ENCODE assay signal across 8 cellular contexts in genomic region chr16:30409125-30410060, GRCh38. TPM values are rescaled to one million over a fixed set of nuclear protein-coding genes. Genes with fewer than 3 reads are reported as not detected.
A peak's percentile ranks its signal among the peaks of the same experiment; 100 is the strongest.
DNase-seq lines count a peak whose midpoint lies in the region; ATAC-seq and TF ChIP-seq lines count a peak whose summit lies in the region.

No MANE protein-coding gene starts in this region.

- H3K4me1 ChIP-seq in HUES6 (ENCODE audit: control insufficient read depth, insufficient read depth, low read length) (peaks cover 12% of the 10 kb centered on the region; the same call in 1 of the 2 replicates), NT2/D1 (ENCODE audit: insufficient read depth, insufficient read length) (peaks cover 9% of the 10 kb centered on the region)

- H3K36me3 Mint-ChIP-seq in activated CD8-positive, alpha-beta memory T cell treated with anti-CD3 and anti-CD28 coated beads, Interleukin-2, amount 10 ng/mL, durations not matched to agents 7 days and 5 days, result peaks cover 12% of the 10 kb centered on the region
- peaks cover 12% of the 10 kb centered on the region for H3K36me3 Mint-ChIP-seq in effector memory CD8-positive, alpha-beta T cell (ENCODE audit: insufficient read depth)

- H3K4me3 ChIP-seq in GM12865 (ENCODE audit: low read depth, low read length) (no peak overlapping the region), HUES6 (ENCODE audit: low read depth, low read length) (peak overlapping the region; percentile 5; the same call in 1 of the 2 replicates), NT2/D1 (ENCODE audit: insufficient read length, low read depth) (peak overlapping the region; percentile 2)

- peaks cover 38% of the 10 kb centered on the region for H3K36me3 ChIP-seq in HUES6 (ENCODE audit: control insufficient read depth, insufficient read depth, low read length)
- peaks cover 56% of the 10 kb centered on the region for H3K36me3 ChIP-seq in NT2/D1 (ENCODE audit: insufficient read depth, insufficient read length, low read length)

- no peak overlapping the region for H3K27ac ChIP-seq in HUES6 (ENCODE audit: low read depth, low read length)

- peak overlapping the region; percentile 5 for H3K4me3 Mint-ChIP-seq in activated CD8-positive, alpha-beta memory T cell treated with anti-CD3 and anti-CD28 coated beads, Interleukin-2, amount 10 ng/mL, durations not matched to agents 7 days and 5 days
- H3K4me3 Mint-ChIP-seq in effector memory CD8-positive, alpha-beta T cell, result peak overlapping the region; percentile 77 to 96

- H3K9ac ChIP-seq in HUES6 (ENCODE audit: low read length), result no peak overlapping the region
- peak overlapping the region; percentile 32 for H3K9ac ChIP-seq in NT2/D1 (ENCODE audit: insufficient read length, low read depth)

- H3K9me3 ChIP-seq in HUES6 (ENCODE audit: control insufficient read depth, insufficient read depth, low read depth, low read length) (no peaks in the 10 kb centered on the region), NT2/D1 (ENCODE audit: insufficient read depth, low read length) (no peaks in the 10 kb centered on the region)

- no peaks in the 10 kb centered on the region for H3K27me3 Mint-ChIP-seq in activated CD8-positive, alpha-beta memory T cell treated with anti-CD3 and anti-CD28 coated beads, Interleukin-2, amount 10 ng/mL, durations not matched to agents 7 days and 5 days
- no peaks in the 10 kb centered on the region for H3K27me3 Mint-ChIP-seq in effector memory CD8-positive, alpha-beta T cell

- DNase-seq in GM12865 (ENCODE audit: low read depth) (peak; percentile 91), NT2/D1 (ENCODE audit: low read depth, low spot score) (peak; percentile 84), midbrain (lab: John Stamatoyannopoulos, UW) (peak; percentile 92)
- peak; percentile 94 for DNase-seq in activated CD8-positive, alpha-beta memory T cell treated with anti-CD3 and anti-CD28 coated beads, Interleukin-2, amount 10 ng/mL, durations not matched to agents 7 days and 5 days
- DNase-seq in effector memory CD8-positive, alpha-beta T cell, result peak; percentile 94 to 97 (median 96)
- DNase-seq in stimulated activated CD8-positive, alpha-beta memory T cell treated with anti-CD3 and anti-CD28 coated beads, Interleukin-15, amount 100 ng/mL, for 4 hours (ENCODE audit: low read depth in 2 of 2), result peak; percentile 78 to 87

- H3K27me3 ChIP-seq in HUES6 (ENCODE audit: control insufficient read depth, insufficient read depth, low read length) (no peaks in the 10 kb centered on the region), NT2/D1 (ENCODE audit: insufficient read depth, insufficient read length) (peaks cover 8% of the 10 kb centered on the region)

- peak overlapping the region; percentile 54 for H3K27ac Mint-ChIP-seq in activated CD8-positive, alpha-beta memory T cell treated with anti-CD3 and anti-CD28 coated beads, Interleukin-2, amount 10 ng/mL, durations not matched to agents 7 days and 5 days
- no peak overlapping the region for H3K27ac Mint-ChIP-seq in effector memory CD8-positive, alpha-beta T cell

- peak; percentile 60 for ATAC-seq in activated CD8-positive, alpha-beta memory T cell treated with anti-CD3 and anti-CD28 coated beads, Interleukin-2, amount 10 ng/mL, durations not matched to agents 7 days and 5 days
- ATAC-seq in effector memory CD8-positive, alpha-beta T cell (replicated peaks), result peak; percentile 68
- ATAC-seq in HG03025 (IDR thresholded peaks at IDR 0.05; ENCODE audit: low FRiP score, unreplicated experiment), result no peak

- H3K9me3 Mint-ChIP-seq in activated CD8-positive, alpha-beta memory T cell treated with anti-CD3 and anti-CD28 coated beads, Interleukin-2, amount 10 ng/mL, durations not matched to agents 7 days and 5 days (ENCODE audit: low read depth), result no peaks in the 10 kb centered on the region
- no peaks in the 10 kb centered on the region for H3K9me3 Mint-ChIP-seq in effector memory CD8-positive, alpha-beta T cell

- peaks cover 37% of the 10 kb centered on the region for H3K4me1 Mint-ChIP-seq in activated CD8-positive, alpha-beta memory T cell treated with anti-CD3 and anti-CD28 coated beads, Interleukin-2, amount 10 ng/mL, durations not matched to agents 7 days and 5 days
- H3K4me1 Mint-ChIP-seq in effector memory CD8-positive, alpha-beta T cell (ENCODE audit: low read depth in 2 of 2), result peaks cover 17 to 18% of the 10 kb centered on the region in 2 donors

- CTCF ChIA-PET in activated CD8-positive, alpha-beta memory T cell treated with anti-CD3 and anti-CD28 coated beads, Interleukin-2, amount 10 ng/mL, durations not matched to agents 7 days and 5 days (lab: Charles Lee), result interaction anchor here (0.6 to 8.1 kb wide), 37 partner anchors 10 to 377 kb away, joined by 3 to 73 read pairs (median 6); partner anchors contain the start of genes CD2BP2, CORO1A, DCTPP1 and GDPD3

- peak; percentile 96 for TF ChIP-seq CTCF in GM12865 (IDR thresholded peaks at IDR 0.05; ENCODE audit: insufficient read depth, low read depth, low read length, missing control alignments)

RNA-seq across cellular contexts. Expression of gene ZNF771, which starts 2.0 kb away (rescaled TPM):
- 1 to 10 TPM; 4.9 to 5.4 TPM for total RNA-seq in activated CD8-positive, alpha-beta memory T cell treated with anti-CD3 and anti-CD28 coated beads, Interleukin-2, amount 10 ng/mL, durations not matched to agents 7 days and 5 days

RNA-seq across cellular contexts. Expression of gene ZNF48, which starts 14.2 kb away (rescaled TPM):
- total RNA-seq in activated CD8-positive, alpha-beta memory T cell treated with anti-CD3 and anti-CD28 coated beads, Interleukin-2, amount 10 ng/mL, durations not matched to agents 7 days and 5 days, result 10 to 100 TPM; 13.7 to 15.6 TPM

RNA-seq across cellular contexts. Expression of gene DCTPP1, which starts 20.4 kb away (rescaled TPM):
- total RNA-seq in activated CD8-positive, alpha-beta memory T cell treated with anti-CD3 and anti-CD28 coated beads, Interleukin-2, amount 10 ng/mL, durations not matched to agents 7 days and 5 days, result 100 to 1,000 TPM in 1 of 2 experiments, 10 to 100 TPM in 1; 72.0 to 108 TPM

RNA-seq across cellular contexts. Expression of gene SEPTIN1, which starts 27.0 kb away (rescaled TPM):
- total RNA-seq in activated CD8-positive, alpha-beta memory T cell treated with anti-CD3 and anti-CD28 coated beads, Interleukin-2, amount 10 ng/mL, durations not matched to agents 7 days and 5 days, result 100 to 1,000 TPM; 259 to 278 TPM

RNA-seq across cellular contexts. Expression of gene MYL11, which starts 34.8 kb away (rescaled TPM):
- total RNA-seq in activated CD8-positive, alpha-beta memory T cell treated with anti-CD3 and anti-CD28 coated beads, Interleukin-2, amount 10 ng/mL, durations not matched to agents 7 days and 5 days, result 1 to 10 TPM in 1 of 2 experiments, not detected in 1; 1.0 TPM
